8 cellular contexts compared by ENCODE assay signal in the genomic region with DNA sequence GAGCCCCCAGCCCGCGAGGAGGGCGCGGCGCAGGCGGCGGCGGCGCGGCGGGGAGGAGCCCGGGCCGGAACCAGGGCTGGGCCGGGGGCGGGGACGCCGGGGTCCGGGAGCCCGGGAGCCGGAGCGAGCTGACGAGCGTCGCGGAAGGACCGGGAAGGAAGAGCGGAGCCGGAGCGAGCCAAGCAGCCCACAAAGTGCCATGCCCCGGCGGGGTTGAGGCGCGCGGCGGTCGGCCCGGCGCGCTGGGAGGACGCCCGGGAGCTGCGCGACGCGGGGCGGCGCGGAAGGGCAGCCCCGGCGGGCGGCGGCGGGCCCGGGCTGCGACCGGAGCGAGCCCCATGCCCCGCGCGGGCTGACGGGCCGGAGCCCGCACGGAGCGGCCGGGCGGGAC. TPM values are rescaled to one million over a fixed set of nuclear protein-coding genes. Genes with fewer than 3 reads are reported as not detected.
A peak's percentile ranks its signal among the peaks of the same experiment; 100 is the strongest.
DNase-seq lines count a peak whose midpoint lies in the region; ATAC-seq and TF ChIP-seq lines count a peak whose summit lies in the region.

No MANE protein-coding gene starts in this region.

- in situ Hi-C loops in astrocyte of the spinal cord (cut with HindIII; ENCODE audit: low sequenced_read_pairs) = no loop called here
- in situ Hi-C loops in G401 (cut with HindIII; ENCODE audit: low sequenced_read_pairs) = no loop called here

- ATAC-seq in GM21723 (IDR thresholded peaks at IDR 0.05; ENCODE audit: unreplicated experiment) = peak; percentile 37
- peak; percentile 53 for ATAC-seq in stimulated activated naive CD8-positive, alpha-beta T cell treated with anti-CD3 and anti-CD28 coated beads, Interleukin-15, Interleukin-2, amounts not matched to agents 100 U/mL and 50 U/mL, for 24 hours

- peak overlapping the region; percentile 83 for H3K4me3 ChIP-seq in astrocyte of the spinal cord (ENCODE audit: low read depth, low read length)
- H3K4me3 ChIP-seq in kidney epithelial cell (ENCODE audit: low read depth, low read length) = peak overlapping the region; percentile 91

- no peaks in the 10 kb centered on the region for H3K27me3 ChIP-seq in kidney epithelial cell (ENCODE audit: control insufficient read depth, insufficient read depth, low read length)

- H3K36me3 ChIP-seq in KOPT-K1 (ENCODE audit: insufficient read depth, low read length) (peaks cover 9% of the 10 kb centered on the region; the same call in 1 of the 2 replicates), kidney epithelial cell (ENCODE audit: control insufficient read depth, insufficient read depth, low read length) (no peaks in the 10 kb centered on the region)

- no peak for TF ChIP-seq CTCF in astrocyte of the spinal cord (IDR thresholded peaks at IDR 0.05; ENCODE audit: low read depth, low read length)
- TF ChIP-seq CTCF in kidney epithelial cell (IDR thresholded peaks at IDR 0.05; ENCODE audit: insufficient read depth, low read length, poor library complexity, severe bottlenecking) = no peak

- peak overlapping the region; percentile 56 for H3K27ac ChIP-seq in KOPT-K1 (ENCODE audit: low read depth, low read length, poor library complexity, severe bottlenecking)

- H3K9me3 ChIP-seq in KOPT-K1 (ENCODE audit: insufficient read depth, low read length, poor library complexity, severe bottlenecking) = no peaks in the 10 kb centered on the region

- peak; percentile 73 for DNase-seq in NCI-H146 treated with DMSO at 0.1 percent for 48 hours (lab: John Stamatoyannopoulos, UW; ENCODE audit: unreplicated experiment)
- no peak for DNase-seq in NCI-H146 (lab: John Stamatoyannopoulos, UW)
- DNase-seq in astrocyte of the spinal cord (ENCODE audit: low read depth, low spot score) = no peak
- no peak for DNase-seq in kidney epithelial cell (ENCODE audit: low read depth)
- peak; percentile 63 for DNase-seq in stimulated activated naive CD8-positive, alpha-beta T cell treated with anti-CD3 and anti-CD28 coated beads, Interleukin-15, Interleukin-2, amounts not matched to agents 100 U/mL and 50 U/mL, for 24 hours
- DNase-seq in G401 (ENCODE audit: low spot score) = no peak

RNA-seq across cellular contexts. Expression of a gene that starts 0.3 kb away (rescaled TPM):
- 22.4 and 30.3 TPM in 2 replicates for total RNA-seq in kidney epithelial cell
- total RNA-seq in G401 (2014; rRNA removed; shearing (Covaris generic)) = 2.3 and 2.6 TPM in 2 replicates

Comparison
In these comparisons a context has a peak if more than half of its experiments do, and no peak if none do; other contexts are left out.
1. DNase-seq: peak in NCI-H146 treated with DMSO at 0.1 percent for 48 hours (single experiment) and stimulated activated naive CD8-positive, alpha-beta T cell treated with anti-CD3 and anti-CD28 coated beads, Interleukin-15, Interleukin-2, amounts not matched to agents 100 U/mL and 50 U/mL, for 24 hours (single experiment); none in NCI-H146 (single experiment), astrocyte of the spinal cord (single experiment), kidney epithelial cell (single experiment) and G401 (single experiment).